ENCODE assay signal across 1 cellular context in genomic region chr11:14643697-14644395, GRCh38.
TF ChIP-seq lines count a peak whose summit lies in the region.

TSS of gene PDE3B (plus strand) at chr11:14643804. CDS start at chr11:14644076, 272 bp downstream.

TF ChIP-seq in HepG2, 621 proteins besides CTCF, POLR2A, EP300 and RAD21 (continued from another document and continues in another):
- TF ChIP-seq ZNF605 (CRISPR knock-in tag; IDR thresholded peaks at IDR 0.05) = 0 out of 2 replicates have a peak, but pooled peaks have one; percentile 31
- TF ChIP-seq ZNF563 (CRISPR knock-in tag; IDR thresholded peaks at IDR 0.05) = peak; percentile 63; the same call in 1 of the 2 replicates
- TF ChIP-seq ZNF678 (CRISPR knock-in tag; IDR thresholded peaks at IDR 0.05) = no peak
- TF ChIP-seq ZBTB14 (CRISPR knock-in tag; IDR thresholded peaks at IDR 0.05) = peak; percentile 87
- peak; percentile 29; the same call in 1 of the 2 replicates for TF ChIP-seq BRF2 (CRISPR knock-in tag; IDR thresholded peaks at IDR 0.05)
- TF ChIP-seq HCFC1 (IDR thresholded peaks at IDR 0.05; ENCODE audit: low read depth, low read length) = no peak
- no peak for TF ChIP-seq ZBTB2 (CRISPR knock-in tag; IDR thresholded peaks at IDR 0.05; ENCODE audit: low read depth)
- TF ChIP-seq RCOR2 (CRISPR knock-in tag; IDR thresholded peaks at IDR 0.05) = no peak
- TF ChIP-seq ZHX2 (IDR thresholded peaks at IDR 0.05; ENCODE audit: low read depth) = no peak
- TF ChIP-seq ZHX2 (CRISPR knock-in tag; IDR thresholded peaks at IDR 0.05; ENCODE audit: borderline replicate concordance) = no peak; the same call in 1 of the 2 replicates
- 0 out of 2 replicates have a peak, but pooled peaks have one; percentile 4 for TF ChIP-seq AHR (CRISPR knock-in tag; IDR thresholded peaks at IDR 0.05)
- no peak for TF ChIP-seq REST (IDR thresholded peaks at IDR 0.05; ENCODE audit: borderline replicate concordance in 1 of 2, low read depth in 1 of 2, low read length in 2 of 2)
- TF ChIP-seq ZBTB40 (IDR thresholded peaks at IDR 0.05) = no peak
- peak; percentile 4; the same call in 1 of the 2 replicates for TF ChIP-seq ZBTB40 (CRISPR knock-in tag; IDR thresholded peaks at IDR 0.05)
- TF ChIP-seq HES4 (CRISPR knock-in tag; IDR thresholded peaks at IDR 0.05; ENCODE audit: borderline replicate concordance) = peak; percentile 79
- no peak for TF ChIP-seq SRSF4 (IDR thresholded peaks at IDR 0.05; ENCODE audit: low read depth, low read length, poor library complexity, severe bottlenecking)
- peak; percentile 27 for TF ChIP-seq ZNF205 (CRISPR knock-in tag; IDR thresholded peaks at IDR 0.05)
- 0 out of 2 replicates have a peak, but pooled peaks have one; percentile 51 for TF ChIP-seq MED1 (CRISPR knock-in tag; IDR thresholded peaks at IDR 0.05)
- peak; percentile 18; the same call in 1 of the 2 replicates for TF ChIP-seq SP2 (CRISPR knock-in tag; IDR thresholded peaks at IDR 0.05)
- 0 out of 2 replicates have a peak, but pooled peaks have one; percentile 9 for TF ChIP-seq ZNF609 (CRISPR knock-in tag; IDR thresholded peaks at IDR 0.05; ENCODE audit: borderline replicate concordance)
- no peak for TF ChIP-seq TOPORS (CRISPR knock-in tag; IDR thresholded peaks at IDR 0.05)
- no peak for TF ChIP-seq ZNF350 (CRISPR knock-in tag; IDR thresholded peaks at IDR 0.05; ENCODE audit: borderline replicate concordance, low read depth)
